ENCODE assay signal across 16 cellular contexts in genomic region chr2:129902731-129903585, GRCh38.
"Had no signal": no experiment of that assay in that cellular context is flagged by ENCODE, and none has a peak within 500 bp of the region (broad histone marks: within the 10 kb centered on the region; RNA-seq: fewer than 3 reads in every experiment).

No MANE protein-coding gene starts in this region.

- DNase-seq: activated CD4-positive, alpha-beta T cell treated with anti-CD3 and anti-CD28 coated beads for 1 hour; activated naive CD4-positive, alpha-beta T cell treated with Interleukin-2 at 50 U/mL for 16 hours; activated naive CD8-positive, alpha-beta T cell treated with anti-CD3 and anti-CD28 coated beads, Interleukin-2, amount 10 ng/mL, durations not matched to agents 7 days and 5 days; body of pancreas; heart right ventricle; immature natural killer cell; mucosa of descending colon; naive B cell; stimulated activated CD4-positive, alpha-beta T cell treated with anti-CD3 and anti-CD28 coated beads, Interleukin-2, amount 100 ng/mL, for 24 hours; stimulated activated naive CD8-positive, alpha-beta T cell treated with anti-CD3 and anti-CD28 coated beads, Interleukin-15, Interleukin-2, amounts not matched to agents 100 U/mL and 50 U/mL, for 24 hours; transverse colon had no signal

- H3K9me3 ChIP-seq: body of pancreas, mucosa of descending colon, suprapubic skin, transverse colon had no signal

- H3K4me3 ChIP-seq: body of pancreas, gastroesophageal sphincter, heart right ventricle, mucosa of descending colon, SK-N-MC, suprapubic skin, transverse colon had no signal

- H3K27ac ChIP-seq: body of pancreas, gastroesophageal sphincter, heart right ventricle, SK-N-MC, suprapubic skin, transverse colon, WERI-Rb-1 had no signal

- H3K27me3 ChIP-seq: body of pancreas, transverse colon had no signal

- H3K36me3 Mint-ChIP-seq: activated naive CD8-positive, alpha-beta T cell treated with anti-CD3 and anti-CD28 coated beads, Interleukin-2, amount 10 ng/mL, durations not matched to agents 7 days and 5 days; immature natural killer cell; memory B cell; naive B cell had no signal

- ATAC-seq: body of pancreas; gastroesophageal sphincter; mucosa of descending colon; stimulated activated naive CD8-positive, alpha-beta T cell treated with anti-CD3 and anti-CD28 coated beads, Interleukin-15, Interleukin-2, amounts not matched to agents 100 U/mL and 50 U/mL, for 24 hours had no signal

- H3K36me3 ChIP-seq: gastroesophageal sphincter, heart right ventricle, suprapubic skin, transverse colon, WERI-Rb-1 had no signal

- H3K4me3 Mint-ChIP-seq: activated naive CD8-positive, alpha-beta T cell treated with anti-CD3 and anti-CD28 coated beads, Interleukin-2, amount 10 ng/mL, durations not matched to agents 7 days and 5 days; immature natural killer cell; memory B cell; naive B cell had no signal

- H3K4me1 Mint-ChIP-seq: immature natural killer cell, memory B cell had no signal

- H3K4me1 ChIP-seq: body of pancreas, gastroesophageal sphincter, heart right ventricle, suprapubic skin, transverse colon had no signal

- H3K9me3 Mint-ChIP-seq: activated naive CD8-positive, alpha-beta T cell treated with anti-CD3 and anti-CD28 coated beads, Interleukin-2, amount 10 ng/mL, durations not matched to agents 7 days and 5 days had no signal

- H3K27ac Mint-ChIP-seq: activated naive CD8-positive, alpha-beta T cell treated with anti-CD3 and anti-CD28 coated beads, Interleukin-2, amount 10 ng/mL, durations not matched to agents 7 days and 5 days; immature natural killer cell; memory B cell had no signal
